In the genomic region with DNA sequence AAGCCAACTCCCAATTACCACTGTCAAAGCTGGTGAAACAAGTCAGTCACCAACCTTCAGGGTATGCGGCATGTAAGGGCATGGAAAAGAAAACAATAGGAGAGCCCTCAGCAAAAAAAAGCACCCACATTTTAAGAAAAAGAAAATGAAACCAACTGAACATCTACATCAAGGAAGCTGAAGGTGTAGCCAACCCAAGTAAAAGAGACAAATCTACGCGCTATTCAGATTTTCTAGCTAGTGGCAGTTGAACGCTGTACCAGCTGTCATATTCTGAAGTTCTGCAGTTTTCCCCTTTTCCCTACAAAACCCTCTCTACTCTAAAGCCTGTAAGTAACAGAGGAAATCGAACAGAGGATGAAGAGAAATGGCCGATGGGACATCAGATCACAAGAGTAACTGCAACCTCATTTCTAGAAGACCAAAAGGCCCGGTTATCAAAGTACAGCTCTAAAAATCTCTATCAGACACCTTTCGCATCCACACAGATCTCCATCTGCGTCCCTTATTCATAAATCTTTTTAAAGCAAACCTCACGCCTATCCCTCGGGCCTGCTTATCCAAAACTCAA, we compare ENCODE assay signal across 8 cellular contexts. TPM values are rescaled to one million over a fixed set of nuclear protein-coding genes. Genes with fewer than 3 reads are reported as not detected.
A peak's percentile ranks its signal among the peaks of the same experiment; 100 is the strongest.
DNase-seq lines count a peak whose midpoint lies in the region; ATAC-seq, FAIRE-seq and TF ChIP-seq lines count a peak whose summit lies in the region.

No MANE protein-coding gene starts in this region.

- H4K20me1 ChIP-seq in K562 (replicated peaks; ENCODE audit: control insufficient read depth, insufficient read depth, low read length) = peaks cover 15% of the 10 kb centered on the region

- no peak for TF ChIP-seq CTCF in LNCaP clone FGC (IDR thresholded peaks at IDR 0.05; ENCODE audit: control insufficient read depth, extremely low read depth, insufficient read depth)
- no peak for TF ChIP-seq CTCF in K562 (IDR thresholded peaks at IDR 0.05 in 2 of 3, conservative IDR thresholded peaks at IDR 0.05 in 1 of 3; ENCODE audit: insufficient read depth in 2 of 3, low read depth in 1 of 3, low read length in 3 of 3)
- TF ChIP-seq CTCF in liver (IDR thresholded peaks at IDR 0.05; ENCODE audit: low read depth, low read length, missing input control) = no peak
- TF ChIP-seq CTCF in thyroid gland (IDR thresholded peaks at IDR 0.05) = no peak

- H3K79me2 ChIP-seq in K562 (ENCODE audit: control insufficient read depth, insufficient read depth, low read length) = peaks cover 61% of the 10 kb centered on the region

- no peak for TF ChIP-seq EP300 in K562 (IDR thresholded peaks at IDR 0.05; ENCODE audit: low read length)

- H3K27me3 ChIP-seq in K562 (ENCODE audit: control insufficient read depth in 2 of 2, insufficient read depth in 2 of 2, low read length in 2 of 2) (no peaks in the 10 kb centered on the region), liver (ENCODE audit: control insufficient read depth in 4 of 4, insufficient read depth in 4 of 4, low read length in 3 of 4) (no peaks in the 10 kb centered on the region), thyroid gland (no peaks in the 10 kb centered on the region)

- H3K4me1 ChIP-seq in K562 (replicated peaks in 1 of 2; ENCODE audit: control insufficient read depth in 2 of 2, insufficient read depth in 2 of 2, low read length in 2 of 2) (peaks cover 9 to 11% of the 10 kb centered on the region in 2 experiments; a peak in 3 of 5 replicates), liver (ENCODE audit: control insufficient read depth in 4 of 4, insufficient read depth in 4 of 4, low read length in 3 of 4) (peaks cover 2 to 42% (median 26%) of the 10 kb centered on the region in 4 donors), thyroid gland (peaks cover 10 to 12% of the 10 kb centered on the region in 2 donors)

- 2% methylated on average over 11 of the region's 11 CpGs for WGBS in K562 (ENCODE audit: insufficient coverage, low coverage, missing lambda C conversion rate)
- 10% methylated on average over 11 of the region's 11 CpGs for WGBS in liver
- 7 to 14% methylated on average over 11 of the region's 11 CpGs for WGBS in thyroid gland, 2 donors

- TF ChIP-seq RAD21 in K562 (CRISPR knock-in tag; conservative IDR thresholded peaks at IDR 0.05 in 1 of 2, IDR thresholded peaks at IDR 0.05 in 1 of 2) (no peak), liver (IDR thresholded peaks at IDR 0.05) (no peak)

- H3K9me1 ChIP-seq in K562 (ENCODE audit: control insufficient read depth, insufficient read depth, low read length) = no peaks in the 10 kb centered on the region

- CTCF ChIA-PET in K562 (lab: Yijun Ruan, JAX; ENCODE audit: low intra/inter-chr PET ratio) = no interaction called here

- DNase-seq in ELR (ENCODE audit: low read depth) (peak; percentile 30), LNCaP clone FGC (ENCODE audit: low read depth) (no peak), K562 (ENCODE audit: extremely low read depth in 1 of 4, low spot score in 3 of 4) (no peak), thyroid gland (no peak), COLO829 (ENCODE audit: low spot score) (no peak), amniotic stem cell (lab: John Stamatoyannopoulos, UW) (no peak)

- POLR2A ChIA-PET in K562 (lab: Yijun Ruan, JAX) = interaction anchor here (0.6 to 1.0 kb wide), 4 partner anchors 8 to 208 kb away, joined by 3 to 4 read pairs (median 3); no protein-coding TSS in a partner anchor

- H3K9me3 ChIP-seq in K562 (replicated peaks; ENCODE audit: control insufficient read depth, insufficient read depth, low read depth, low read length) (no peaks in the 10 kb centered on the region), liver (ENCODE audit: control insufficient read depth in 4 of 4, low read length in 3 of 4) (no peaks in the 10 kb centered on the region), thyroid gland (no peaks in the 10 kb centered on the region)

- peak overlapping the region; percentile 56 to 96; a peak in 3 of 4 replicates for H3K9ac ChIP-seq in K562 (ENCODE audit: insufficient read depth in 1 of 2, low read depth in 2 of 2, low read length in 2 of 2)
- peak overlapping the region; percentile 67 to 92 for H3K9ac ChIP-seq in liver (ENCODE audit: low read depth in 1 of 2, low read length in 2 of 2)

- H3K36me3 ChIP-seq in K562 (ENCODE audit: control insufficient read depth, insufficient read depth, low read length) = no peaks in the 10 kb centered on the region
- no peaks in the 10 kb centered on the region for H3K36me3 ChIP-seq in liver (ENCODE audit: control insufficient read depth in 4 of 4, insufficient read depth in 3 of 4, low read depth in 1 of 4, low read length in 3 of 4)
- no peaks in the 10 kb centered on the region for H3K36me3 ChIP-seq in thyroid gland

- H3K27ac ChIP-seq in K562 (ENCODE audit: extremely low read depth, low read depth, low read length) (peak overlapping the region; percentile 70; the same call in 1 of the 3 replicates), liver (ENCODE audit: low read depth in 1 of 2, low read length in 2 of 2) (peak overlapping the region; percentile 86 to 88), thyroid gland (peak overlapping the region; percentile 9 to 59 (median 47))

- in situ Hi-C loops in K562 (cut with MboI) = no loop called here

- TF ChIP-seq POLR2A in K562 (conservative IDR thresholded peaks at IDR 0.05) = no peak
- no peak for TF ChIP-seq POLR2A in thyroid gland (IDR thresholded peaks at IDR 0.05)

- peak; percentile 23 for FAIRE-seq in K562 (lab: Jason Lieb, UNC)

- H3K4me3 ChIP-seq in LNCaP clone FGC (ENCODE audit: low read depth, low read length) = peak overlapping the region; percentile 88
- peak overlapping the region; percentile 80 for H3K4me3 ChIP-seq in K562
- peak overlapping the region; percentile 60 to 85 (median 71) for H3K4me3 ChIP-seq in liver (ENCODE audit: low read depth in 1 of 3, low read length in 3 of 3)
- H3K4me3 ChIP-seq in thyroid gland (replicated peaks in 1 of 3) = peak overlapping the region; percentile 27 to 86 (median 81)

- no peak for ATAC-seq in K562
- ATAC-seq in HG02885 (IDR thresholded peaks at IDR 0.05; ENCODE audit: poor library complexity, unreplicated experiment) = no peak

- H3K4me2 ChIP-seq in K562 (ENCODE audit: insufficient read depth, low read length) = peak overlapping the region; percentile 95

- intact Hi-C loops in K562 (cut with micrococcal nuclease) (loop anchor here (5.0 kb wide), 2 partner anchors 298 to 333 kb away; partner anchors contain the start of genes CLN5 and FBXL3), thyroid gland (cut with DNase I) (no loop called here)

- H2AFZ ChIP-seq in K562 (ENCODE audit: low read depth, low read length) = 0 out of 2 replicates have a peak overlapping the region, but pooled peaks have one; percentile 98

- BruUV-seq in K562 (replicated peaks; lab: Mats Ljungman, UMichigan) = TSS peak; percentile 53

TF ChIP-seq in K562, 482 proteins besides CTCF, POLR2A, EP300 and RAD21 (continues in another document):
- TF ChIP-seq KLF13 (tag; IDR thresholded peaks at IDR 0.05; ENCODE audit: borderline replicate concordance, low read depth) (no peak), RBM34 (IDR thresholded peaks at IDR 0.05; ENCODE audit: borderline replicate concordance, insufficient read depth, low read length) (no peak)

TF ChIP-seq in liver, 16 proteins besides CTCF, POLR2A, EP300 and RAD21:
- no peak for TF ChIP-seq ZBTB33 (IDR thresholded peaks at IDR 0.05)
- TF ChIP-seq YY1 (IDR thresholded peaks at IDR 0.05) = peak; percentile 64

RNA-seq across cellular contexts. Expression of gene MYCBP2, which starts 1.4 kb away (rescaled TPM):
- total RNA-seq in K562 (2011; cell fraction: chromatin; rRNA removed; ENCODE audit: low replicate concordance) = 20.5 and 73.8 TPM in 2 replicates
- total RNA-seq in K562 (2011; cell fraction: nucleolus; rRNA removed) = 10.3 and 18.8 TPM in 2 replicates
- 29.0 and 42.3 TPM in 2 replicates for total RNA-seq in K562 (2011; cell fraction: nucleoplasm; rRNA removed)
- total RNA-seq in K562 (2014; rRNA removed) (36.8 and 47.2 TPM in 2 replicates), K562 (2014; rRNA removed; fragmentation: Illumina TruSeq; extraction: Trizol) (28.9 and 30.3 TPM in 2 replicates), K562 (2015; rRNA removed; fragmentation: Illumina TruSeq; extraction: Trizol) (39.4 and 41.9 TPM in 2 replicates), K562 (2021) (30.0 and 42.4 TPM in 2 replicates), liver (10 to 100 TPM; 34.0 to 86.4 TPM), thyroid gland (100 to 1,000 TPM; 115 to 165 (median 131) TPM)
- polyA plus RNA-seq in K562 (2011; rRNA removed) (12.5 and 18.3 TPM in 2 replicates), K562 (2014; fragmentation: Illumina TruSeq; extraction: Trizol) (27.9 and 34.0 TPM in 2 replicates), K562 (2014; fragmentation: Nextera tagmentation; extraction: Ambion mirVana) (10 to 100 TPM; 13.2 to 16.3 TPM), K562 (2014; rRNA removed) (22.3 and 22.5 TPM in 2 replicates), liver (10 to 100 TPM; 12.1 to 26.0 TPM)
- 9.1 and 13.0 TPM in 2 replicates for polyA plus RNA-seq in K562 (2011; cell fraction: cytosol; rRNA removed)
- polyA plus RNA-seq in K562 (2011; cell fraction: nucleus; rRNA removed) = 22.2 and 23.7 TPM in 2 replicates
- 17.5 and 23.7 TPM in 2 replicates for polyA plus RNA-seq in K562 (2012)
- polyA minus RNA-seq in K562 (2011; rRNA and poly(A)+ RNA removed) = 78.3 and 91.4 TPM in 2 replicates
- polyA minus RNA-seq in K562 (2011; cell fraction: cytosol; rRNA and poly(A)+ RNA removed) = 36.1 and 37.0 TPM in 2 replicates
- 56.1 and 77.4 TPM in 2 replicates for polyA minus RNA-seq in K562 (2011; cell fraction: nucleus; rRNA and poly(A)+ RNA removed)
